1 cellular context compared by ENCODE assay signal in genomic region chr1:207627496-207627895, GRCh38.
TF ChIP-seq lines count a peak whose summit lies in the region.

No MANE protein-coding gene starts in this region.

TF ChIP-seq in K562, 482 proteins besides CTCF, POLR2A, EP300 and RAD21 (continued from another document and continues in another):
- TF ChIP-seq ATF6 (CRISPR knock-in tag; IDR thresholded peaks at IDR 0.05): no peak
- TF ChIP-seq SPI1 (IDR thresholded peaks at IDR 0.05; ENCODE audit: borderline replicate concordance, low read depth, low read length): no peak
- TF ChIP-seq POLR2H (tag; IDR thresholded peaks at IDR 0.05; ENCODE audit: low read depth): no peak
- TF ChIP-seq CSDE1 (IDR thresholded peaks at IDR 0.05): no peak
- no peak for TF ChIP-seq TAL1 (IDR thresholded peaks at IDR 0.05)
- TF ChIP-seq SMAD3 (CRISPR knock-in tag; conservative IDR thresholded peaks at IDR 0.05): no peak
- TF ChIP-seq ILK (tag; IDR thresholded peaks at IDR 0.05; ENCODE audit: borderline replicate concordance, low read depth): no peak
- no peak for TF ChIP-seq KDM4B (IDR thresholded peaks at IDR 0.05; ENCODE audit: borderline replicate concordance in 2 of 2, low read depth in 1 of 2)
- TF ChIP-seq ZNF232 (CRISPR knock-in tag; IDR thresholded peaks at IDR 0.05): no peak
- no peak for TF ChIP-seq HNRNPK (IDR thresholded peaks at IDR 0.05; ENCODE audit: low read depth, low read length, poor library complexity, severe bottlenecking)
- no peak for TF ChIP-seq FOXA1 (IDR thresholded peaks at IDR 0.05; ENCODE audit: borderline replicate concordance)
- no peak for TF ChIP-seq MYNN (IDR thresholded peaks at IDR 0.05)
- TF ChIP-seq MYNN (CRISPR knock-in tag; IDR thresholded peaks at IDR 0.05): no peak
- TF ChIP-seq PKNOX1 (IDR thresholded peaks at IDR 0.05): no peak
- no peak for TF ChIP-seq EWSR1 (IDR thresholded peaks at IDR 0.05; ENCODE audit: borderline replicate concordance, low read depth, partially characterized antibody)
- TF ChIP-seq ZBTB49 (CRISPR knock-in tag; IDR thresholded peaks at IDR 0.05; ENCODE audit: borderline replicate concordance): no peak
- no peak for TF ChIP-seq NR2F6 (CRISPR knock-in tag; IDR thresholded peaks at IDR 0.05)
- TF ChIP-seq ZBTB2 (IDR thresholded peaks at IDR 0.05): no peak
- no peak for TF ChIP-seq ZNF609 (CRISPR knock-in tag; IDR thresholded peaks at IDR 0.05; ENCODE audit: borderline replicate concordance)
- TF ChIP-seq RNF2 (IDR thresholded peaks at IDR 0.05): no peak
- no peak for TF ChIP-seq TBP (optimal IDR thresholded peaks at IDR 0.05; ENCODE audit: low read depth, low read length)
- no peak for TF ChIP-seq MEF2D (tag; conservative IDR thresholded peaks at IDR 0.05; ENCODE audit: low read depth)
- TF ChIP-seq RAD51 (IDR thresholded peaks at IDR 0.05; ENCODE audit: borderline replicate concordance, low read depth): no peak
- no peak for TF ChIP-seq CREBBP (IDR thresholded peaks at IDR 0.05; ENCODE audit: low read depth, low read length)
- no peak for TF ChIP-seq NR2C1 (IDR thresholded peaks at IDR 0.05)
- TF ChIP-seq NR2C1 (tag; IDR thresholded peaks at IDR 0.05): no peak
- no peak for TF ChIP-seq PCBP1 (IDR thresholded peaks at IDR 0.05; ENCODE audit: low read depth, low read length, poor library complexity, severe bottlenecking)
- TF ChIP-seq ZBTB9 (CRISPR knock-in tag; IDR thresholded peaks at IDR 0.05): 0 out of 2 replicates have a peak, but pooled peaks have one; percentile 11
- TF ChIP-seq TGIF2 (CRISPR knock-in tag; IDR thresholded peaks at IDR 0.05): no peak
- no peak for TF ChIP-seq BDP1 (IDR thresholded peaks at IDR 0.05; ENCODE audit: insufficient read depth, insufficient read length)
- no peak for TF ChIP-seq BHLHE40 (IDR thresholded peaks at IDR 0.05; ENCODE audit: low read length)
- no peak for TF ChIP-seq ZNF511 (CRISPR knock-in tag; IDR thresholded peaks at IDR 0.05)
- no peak for TF ChIP-seq PHF20 (IDR thresholded peaks at IDR 0.05; ENCODE audit: partially characterized antibody)
- TF ChIP-seq HOXB6 (CRISPR knock-in tag; IDR thresholded peaks at IDR 0.05; ENCODE audit: borderline replicate concordance): no peak
- no peak for TF ChIP-seq ZNF551 (CRISPR knock-in tag; IDR thresholded peaks at IDR 0.05)
- TF ChIP-seq KLF1 (tag; IDR thresholded peaks at IDR 0.05): no peak
- TF ChIP-seq RBM17 (IDR thresholded peaks at IDR 0.05; ENCODE audit: borderline replicate concordance, low read depth, low read length): no peak
- TF ChIP-seq POLR2AphosphoS5 (IDR thresholded peaks at IDR 0.05; ENCODE audit: control insufficient read depth, insufficient read depth, low read depth, low read length): no peak
- TF ChIP-seq HSF4 (CRISPR knock-in tag; IDR thresholded peaks at IDR 0.05; ENCODE audit: borderline replicate concordance): no peak
- no peak for TF ChIP-seq CBFA2T2 (conservative IDR thresholded peaks at IDR 0.05)
- TF ChIP-seq PRDM10 (IDR thresholded peaks at IDR 0.05; ENCODE audit: partially characterized antibody): no peak
- TF ChIP-seq ZNF133 (CRISPR knock-in tag; IDR thresholded peaks at IDR 0.05): no peak
- no peak for TF ChIP-seq DPF2 (IDR thresholded peaks at IDR 0.05)
- no peak for TF ChIP-seq ZFP1 (CRISPR knock-in tag; IDR thresholded peaks at IDR 0.05)
- no peak for TF ChIP-seq FOXJ3 (CRISPR knock-in tag; IDR thresholded peaks at IDR 0.05)
- peak; percentile 3; the same call in 1 of the 2 replicates for TF ChIP-seq ZNF175 (CRISPR knock-in tag; IDR thresholded peaks at IDR 0.05; ENCODE audit: low read depth)
- peak; percentile 68 for TF ChIP-seq WHSC1 (IDR thresholded peaks at IDR 0.05; ENCODE audit: low read length)
- TF ChIP-seq ZNF740 (CRISPR knock-in tag; IDR thresholded peaks at IDR 0.05): no peak
- peak in 1 of 2 experiments; percentile 69; a peak in 2 of 4 replicates for TF ChIP-seq ZNF740 (tag; IDR thresholded peaks at IDR 0.05)
